8 cellular contexts compared by ENCODE assay signal in the genomic region with DNA sequence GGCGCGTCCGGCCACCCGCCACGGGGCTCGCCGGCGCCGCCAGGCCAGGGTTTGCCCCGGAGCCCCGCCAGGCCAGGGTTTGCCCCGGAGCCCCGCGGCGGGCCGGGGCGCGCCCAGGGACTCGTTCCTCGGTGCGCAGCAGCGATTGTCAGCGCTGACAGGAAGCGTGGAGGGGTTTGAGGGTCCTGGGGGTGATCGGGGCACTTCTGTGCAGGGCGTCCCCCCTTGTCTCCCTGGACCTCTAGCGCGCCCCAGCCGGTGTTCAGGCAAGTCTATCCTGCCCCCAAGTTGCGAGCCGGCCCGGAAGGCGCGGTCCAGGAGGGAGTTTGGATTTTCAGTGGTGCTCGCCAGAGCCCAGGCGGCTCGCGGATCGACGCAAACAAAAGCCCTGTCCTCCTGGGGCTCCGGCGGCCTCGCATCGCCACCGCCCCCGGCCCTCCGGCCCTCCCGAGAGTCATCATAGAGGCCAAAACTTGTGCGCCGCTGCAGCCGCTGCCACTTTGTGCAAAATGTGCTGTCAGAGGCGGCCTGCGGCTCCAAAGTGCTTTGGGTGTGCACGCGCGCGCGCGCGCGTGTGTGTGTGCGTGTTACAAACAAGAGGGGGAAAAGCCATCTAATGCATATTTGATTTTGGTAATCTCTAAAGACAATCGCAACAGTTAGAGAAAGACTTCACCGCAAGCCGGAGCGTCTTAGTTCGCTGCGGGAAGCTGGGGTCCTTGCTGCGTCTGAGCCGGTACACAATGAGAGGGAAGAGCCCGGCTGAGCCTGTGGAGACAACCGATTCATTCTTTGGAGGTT. TPM values are rescaled to one million over a fixed set of nuclear protein-coding genes. Genes with fewer than 3 reads are reported as not detected.
DNase-seq lines count a peak whose midpoint lies in the region; ATAC-seq and TF ChIP-seq lines count a peak whose summit lies in the region.

No MANE protein-coding gene starts in this region.

- H3K27me3 ChIP-seq in Peyer's patch, result no peaks in the 10 kb centered on the region
- H3K27me3 ChIP-seq in liver (ENCODE audit: control insufficient read depth in 4 of 4, insufficient read depth in 4 of 4, low read length in 3 of 4), result peaks cover 0 to 5% (median 0%) of the 10 kb centered on the region in 4 donors

- peak overlapping the region; percentile 67 to 89 (median 75) for H3K27ac ChIP-seq in Peyer's patch
- H3K27ac ChIP-seq in liver (ENCODE audit: low read depth in 1 of 2, low read length in 2 of 2), result peak overlapping the region in 1 of 2 donors; percentile 18

- no peak overlapping the region for H3K9ac ChIP-seq in liver (ENCODE audit: low read depth in 1 of 2, low read length in 2 of 2)

- 2% methylated on average over 72 of the region's 72 CpGs for WGBS in liver

- TF ChIP-seq CTCF in AG09309 (IDR thresholded peaks at IDR 0.05; ENCODE audit: control insufficient read depth, insufficient read depth, low read depth, low read length, missing control alignments) (no peak), Peyer's patch (IDR thresholded peaks at IDR 0.05) (no peak), liver (IDR thresholded peaks at IDR 0.05; ENCODE audit: low read depth, low read length, missing input control) (no peak)

- DNase-seq in AG09309 (ENCODE audit: low read depth) (no peak), Peyer's patch (peak; percentile 30 to 59 (median 53)), dermis blood vessel endothelial cell (peak; percentile 56), superior temporal gyrus (ENCODE audit: extremely low spot score) (peak; percentile 51)
- DNase-seq in activated effector memory CD4-positive, alpha-beta T cell treated with Interleukin-2 at 50 U/mL for 16 hours, result no peak

- TF ChIP-seq POLR2A in Peyer's patch (IDR thresholded peaks at IDR 0.05), result no peak

- H3K9me3 ChIP-seq in Peyer's patch (no peaks in the 10 kb centered on the region), liver (ENCODE audit: control insufficient read depth in 4 of 4, low read length in 3 of 4) (no peaks in the 10 kb centered on the region)

- ATAC-seq in GM18909 (IDR thresholded peaks at IDR 0.05; ENCODE audit: poor library complexity, unreplicated experiment) (peak; percentile 27), GM19467 (IDR thresholded peaks at IDR 0.05; ENCODE audit: unreplicated experiment) (no peak)

- no peaks in the 10 kb centered on the region for H3K36me3 ChIP-seq in Peyer's patch
- no peaks in the 10 kb centered on the region for H3K36me3 ChIP-seq in liver (ENCODE audit: control insufficient read depth in 4 of 4, insufficient read depth in 3 of 4, low read depth in 1 of 4, low read length in 3 of 4)

- no peak for TF ChIP-seq RAD21 in liver (IDR thresholded peaks at IDR 0.05)

- peak overlapping the region; percentile 91 for H3K4me3 ChIP-seq in AG09309 (ENCODE audit: control insufficient read depth, low read depth, low read length)
- peak overlapping the region; percentile 53 to 86 (median 64) for H3K4me3 ChIP-seq in Peyer's patch
- peak overlapping the region; percentile 23 to 74 (median 60) for H3K4me3 ChIP-seq in liver (ENCODE audit: low read depth in 1 of 3, low read length in 3 of 3)

- peaks cover 0 to 8% (median 5%) of the 10 kb centered on the region in 4 donors for H3K4me1 ChIP-seq in Peyer's patch
- H3K4me1 ChIP-seq in liver (ENCODE audit: control insufficient read depth in 4 of 4, insufficient read depth in 4 of 4, low read length in 3 of 4), result peaks cover 0 to 22% (median 15%) of the 10 kb centered on the region in 4 donors

TF ChIP-seq in liver, 16 proteins besides CTCF, POLR2A, EP300 and RAD21:
- TF ChIP-seq NR2F2 (IDR thresholded peaks at IDR 0.05) (no peak), GABPA (IDR thresholded peaks at IDR 0.05 in 1 of 2, conservative IDR thresholded peaks at IDR 0.05 in 1 of 2) (no peak)
TF ChIP-seq in liver: peak in this region for 0.

RNA-seq across cellular contexts. Expression of a gene that starts 1.0 kb away (rescaled TPM):
- total RNA-seq in Peyer's patch, result 1 to 10 TPM; 1.2 to 7.4 (median 4.7) TPM
- total RNA-seq in dermis blood vessel endothelial cell, result 0.17 and 0.84 TPM in 2 replicates
- total RNA-seq in liver, result under 1 TPM; 0.50 to 0.98 TPM
- polyA plus RNA-seq in liver, result under 1 TPM; 0.15 to 0.24 TPM

Comparison
In these comparisons a context has a peak if more than half of its experiments do, and no peak if none do; other contexts are left out.
1. DNase-seq: peak in Peyer's patch (3 of 3), dermis blood vessel endothelial cell (single experiment) and superior temporal gyrus (single experiment); none in AG09309 (single experiment) and activated effector memory CD4-positive, alpha-beta T cell treated with Interleukin-2 at 50 U/mL for 16 hours (single experiment).
2. Peak in every context shown above with its lines, with median percentiles within 50 percentile points of each other: H3K4me3 ChIP-seq.